ENCODE assay signal across 17 cellular contexts in the genomic region with DNA sequence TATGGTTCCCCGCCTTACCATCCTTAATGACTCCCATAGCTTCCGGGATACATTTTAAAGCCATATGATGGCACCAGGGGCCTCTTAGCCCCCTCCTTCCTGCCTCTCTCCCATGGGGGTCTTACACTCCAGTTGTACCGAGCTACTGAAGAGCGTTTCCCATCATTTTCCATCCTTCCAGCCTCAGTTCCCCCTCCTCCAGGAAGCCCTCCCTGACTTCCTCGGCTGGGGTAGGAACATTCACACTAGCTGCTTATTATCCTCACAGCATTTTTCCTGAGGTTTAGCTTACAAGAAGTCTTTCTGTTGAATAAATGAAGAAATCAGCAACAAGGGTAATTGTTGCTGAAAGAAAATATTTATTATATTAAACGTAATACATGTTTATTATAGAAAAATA. TPM values are rescaled to one million over a fixed set of nuclear protein-coding genes. Genes with fewer than 3 reads are reported as not detected.
DNase-seq lines count a peak whose midpoint lies in the region; ATAC-seq, FAIRE-seq and TF ChIP-seq lines count a peak whose summit lies in the region.
"Had no signal": no experiment of that assay in that cellular context is flagged by ENCODE, and none has a peak within 500 bp of the region (broad histone marks: within the 10 kb centered on the region; RNA-seq: fewer than 3 reads in every experiment).

No MANE protein-coding gene starts in this region.

- no peak for TF ChIP-seq CTCF in HepG2 (CRISPR knock-in tag; IDR thresholded peaks at IDR 0.05)
- no peak for TF ChIP-seq CTCF in right lobe of liver (IDR thresholded peaks at IDR 0.05)
- TF ChIP-seq CTCF in CD4-positive, alpha-beta T cell (IDR thresholded peaks at IDR 0.05) = no peak

- peak overlapping the region; percentile 57 for H4K8ac ChIP-seq in mesenchymal stem cell (ENCODE audit: low read length)

- intact Hi-C loops in HepG2 (cut with micrococcal nuclease; ENCODE audit: unreplicated experiment) = no loop called here
- intact Hi-C loops in right lobe of liver (cut with DNase I) = no loop called here
- intact Hi-C loops in CD4-positive, alpha-beta T cell (cut with DNase I, micrococcal nuclease) = no loop called here

- peaks cover 51% of the 10 kb centered on the region for H3K4me1 ChIP-seq in HepG2 (ENCODE audit: insufficient read depth, low read length)
- H3K4me1 ChIP-seq in right lobe of liver = peaks cover 0 to 24% (median 10%) of the 10 kb centered on the region in 4 donors
- H3K4me1 ChIP-seq in mesenchymal stem cell (ENCODE audit: control insufficient read depth, insufficient read depth, low read depth, low read length) = peaks cover 29% of the 10 kb centered on the region
- H3K4me1 ChIP-seq in skeletal muscle satellite cell (ENCODE audit: control insufficient read depth, insufficient read depth, low read length) = peaks cover 35% of the 10 kb centered on the region

- ATAC-seq in HepG2 (no peak), right lobe of liver (no peak)
- no peak for ATAC-seq in CD4-positive, alpha-beta T cell (ENCODE audit: poor library complexity)
- ATAC-seq: Panc1 had no signal

- H3K4ac ChIP-seq in mesenchymal stem cell (ENCODE audit: low read depth in 1 of 2, low read length in 2 of 2) = peak overlapping the region in 1 of 2 experiments; percentile 60

- POLR2A ChIA-PET in HepG2 (lab: Yijun Ruan, JAX) = no interaction called here
- POLR2A ChIA-PET in CD4-positive, alpha-beta T cell (lab: Charles Lee) = interaction anchor here (1.3 kb wide), 2 partner anchors 11 to 583 kb away, joined by 3 read pairs; a partner anchor contains a TSS

- H3K27me3 ChIP-seq in HepG2 (ENCODE audit: control insufficient read depth in 1 of 2, insufficient read depth in 2 of 2, low read length in 2 of 2) = no peaks in the 10 kb centered on the region
- H3K27me3 ChIP-seq in right lobe of liver = no peaks in the 10 kb centered on the region
- no peaks in the 10 kb centered on the region for H3K27me3 ChIP-seq in mesenchymal stem cell (ENCODE audit: control insufficient read depth in 1 of 2, insufficient read depth in 1 of 2, low read length in 2 of 2)
- no peaks in the 10 kb centered on the region for H3K27me3 ChIP-seq in skeletal muscle satellite cell (ENCODE audit: control insufficient read depth, insufficient read depth, low read length)
- no peaks in the 10 kb centered on the region for H3K27me3 ChIP-seq in CD4-positive, alpha-beta T cell (ENCODE audit: control insufficient read depth, insufficient read depth, low read length)

- no peak overlapping the region for H3K27ac Mint-ChIP-seq in CD4-positive, alpha-beta T cell

- peak overlapping the region; percentile 70 for H2AK5ac ChIP-seq in mesenchymal stem cell (ENCODE audit: low read length, severe bottlenecking)

- CTCF ChIA-PET in HepG2 (lab: Yijun Ruan, JAX; ENCODE audit: low intra/inter-chr PET ratio, low total read pairs) = no interaction called here
- CTCF ChIA-PET in CD4-positive, alpha-beta T cell (lab: Charles Lee) = interaction anchor here (8.7 kb wide), 1 partner anchor 75 kb away, joined by 101 read pairs; no protein-coding TSS in a partner anchor

- no peak overlapping the region for H3K4me2 ChIP-seq in HepG2 (ENCODE audit: low read depth, low read length)
- H3K4me2 ChIP-seq in mesenchymal stem cell (ENCODE audit: low read length, poor library complexity, severe bottlenecking) = no peak overlapping the region
- no peak overlapping the region for H3K4me2 ChIP-seq in skeletal muscle satellite cell (ENCODE audit: low read length)

- H2AFZ ChIP-seq in HepG2 (ENCODE audit: low read length) (no peak overlapping the region), mesenchymal stem cell (ENCODE audit: low read depth, low read length) (no peak overlapping the region)

- no peak overlapping the region for H2BK120ac ChIP-seq in mesenchymal stem cell (ENCODE audit: low read depth, low read length)

- in situ Hi-C loops in HepG2 (cut with HindIII; ENCODE audit: extremely low pct_ligation_motif_present, low pct_unique_long_range_greater_than_20kb) = no loop called here

- TF ChIP-seq POLR2A in HepG2 (IDR thresholded peaks at IDR 0.05; ENCODE audit: insufficient read depth in 1 of 2, low read depth in 2 of 2, low read length in 2 of 2) (no peak), right lobe of liver (IDR thresholded peaks at IDR 0.05) (no peak)

- TF ChIP-seq RAD21 in HepG2 (CRISPR knock-in tag; IDR thresholded peaks at IDR 0.05) = no peak

- DNase-seq in HepG2 (ENCODE audit: low spot score) (no peak), right lobe of liver (no peak), mesenchymal stem cell (no peak), GOT3 (lab: John Stamatoyannopoulos, UW) (no peak), A172 (ENCODE audit: low spot score) (no peak), cerebellum (ENCODE audit: low spot score) (no peak)
- DNase-seq in CD4-positive, alpha-beta T cell = no peak
- DNase-seq: 8988T, HCEC 1CT, KBM-7, NCI-H1092 treated with DMSO at 0.1 percent for 48 hours, NCI-H1694 treated with DMSO at 0.1 percent for 48 hours, NCI-H446 treated with DMSO at 0.1 percent for 48 hours, NCI-H774, SHP77 had no signal

- no peaks in the 10 kb centered on the region for H3K36me3 Mint-ChIP-seq in CD4-positive, alpha-beta T cell (ENCODE audit: low read depth)

- no TSS peak for BruUV-seq in HepG2 (replicated peaks; lab: Mats Ljungman, UMichigan)

- WGBS in HepG2 (ENCODE audit: low lambda C conversion rate) = 93% methylated on average over 6 of the region's 6 CpGs
- 90% methylated on average over 5 of the region's 6 CpGs for WGBS in right lobe of liver (ENCODE audit: insufficient coverage, low coverage, low lambda C conversion rate, missing lambda C conversion rate)
- 90% methylated on average over 4 of the region's 6 CpGs for WGBS in mesenchymal stem cell

- no peak overlapping the region for H3K27ac ChIP-seq in HepG2 (ENCODE audit: extremely low read length, insufficient read depth, low read length)
- H3K27ac ChIP-seq in right lobe of liver = no peak overlapping the region
- H3K27ac ChIP-seq in mesenchymal stem cell (ENCODE audit: low read length, poor library complexity, severe bottlenecking) = no peak overlapping the region
- H3K27ac ChIP-seq in CD4-positive, alpha-beta T cell (ENCODE audit: low read depth, low read length) = no peak overlapping the region

- peak overlapping the region; percentile 17 for H2BK15ac ChIP-seq in mesenchymal stem cell (ENCODE audit: low read depth, poor library complexity, severe bottlenecking)

- TF ChIP-seq EP300 in HepG2 (IDR thresholded peaks at IDR 0.05; ENCODE audit: low read depth in 2 of 2, low read length in 2 of 2) (no peak), HepG2 (CRISPR knock-in tag; IDR thresholded peaks at IDR 0.05; ENCODE audit: borderline replicate concordance) (no peak)

- no peak overlapping the region for H3K9ac ChIP-seq in HepG2 (ENCODE audit: insufficient read depth, low read depth, low read length)
- H3K9ac ChIP-seq in mesenchymal stem cell (ENCODE audit: low read length) = no peak overlapping the region
- H3K9ac ChIP-seq in skeletal muscle satellite cell (ENCODE audit: low read depth, low read length) = peak overlapping the region; percentile 24

- H2BK12ac ChIP-seq in mesenchymal stem cell (ENCODE audit: low read length in 2 of 2) = no peak overlapping the region

- peaks cover 7% of the 10 kb centered on the region for H3K4me1 Mint-ChIP-seq in CD4-positive, alpha-beta T cell (ENCODE audit: low read depth)

- H3K79me2 ChIP-seq in HepG2 (ENCODE audit: insufficient read depth, low read length) = no peaks in the 10 kb centered on the region

- no peaks in the 10 kb centered on the region for H4K20me1 ChIP-seq in HepG2 (ENCODE audit: insufficient read depth, low read length)

- H3K18ac ChIP-seq in mesenchymal stem cell (ENCODE audit: low read depth in 1 of 2, low read length in 2 of 2) = peak overlapping the region in 1 of 2 experiments; percentile 32

- peaks cover 35% of the 10 kb centered on the region for H3K79me1 ChIP-seq in mesenchymal stem cell (replicated peaks; ENCODE audit: low read length, poor library complexity, severe bottlenecking)

- H4K91ac ChIP-seq in mesenchymal stem cell (ENCODE audit: low read length) = no peak overlapping the region

- no peaks in the 10 kb centered on the region for H3K36me3 ChIP-seq in HepG2 (replicated peaks in 1 of 2; ENCODE audit: control insufficient read depth in 1 of 2, insufficient read depth in 2 of 2, low read length in 2 of 2)
- H3K36me3 ChIP-seq in right lobe of liver = no peaks in the 10 kb centered on the region
- peaks cover 7 to 21% of the 10 kb centered on the region in 2 experiments for H3K36me3 ChIP-seq in mesenchymal stem cell (ENCODE audit: control insufficient read depth in 1 of 2, insufficient read depth in 2 of 2, low read depth in 1 of 2, low read length in 2 of 2)
- peaks cover 14% of the 10 kb centered on the region for H3K36me3 ChIP-seq in skeletal muscle satellite cell (ENCODE audit: insufficient read depth, low read length)

- no peak overlapping the region for H3K23ac ChIP-seq in mesenchymal stem cell (ENCODE audit: low read length in 2 of 2)

- no peaks in the 10 kb centered on the region for H3K9me3 Mint-ChIP-seq in CD4-positive, alpha-beta T cell

- no peak for FAIRE-seq in HepG2 (lab: Jason Lieb, UNC)

- peaks cover 8% of the 10 kb centered on the region for H3K27me3 Mint-ChIP-seq in CD4-positive, alpha-beta T cell

- H3K9me3 ChIP-seq in HepG2 (ENCODE audit: low read length) (no peaks in the 10 kb centered on the region), right lobe of liver (no peaks in the 10 kb centered on the region), mesenchymal stem cell (ENCODE audit: control insufficient read depth, low read length) (no peaks in the 10 kb centered on the region), skeletal muscle satellite cell (replicated peaks; ENCODE audit: low read length) (no peaks in the 10 kb centered on the region)
- H3K9me3 ChIP-seq in CD4-positive, alpha-beta T cell (ENCODE audit: control insufficient read depth, low read length) = no peaks in the 10 kb centered on the region

- H3K4me3 Mint-ChIP-seq in CD4-positive, alpha-beta T cell = no peak overlapping the region

- H3K14ac ChIP-seq in mesenchymal stem cell (ENCODE audit: low read length in 2 of 2) = no peak overlapping the region

- H3K4me3 ChIP-seq in HepG2 (replicated peaks in 1 of 3; ENCODE audit: insufficient read depth in 1 of 3, low read depth in 2 of 3, low read length in 3 of 3) (no peak overlapping the region), right lobe of liver (no peak overlapping the region), mesenchymal stem cell (ENCODE audit: insufficient read depth in 1 of 2, low read depth in 1 of 2, low read length in 2 of 2) (no peak overlapping the region), skeletal muscle satellite cell (ENCODE audit: low read length) (no peak overlapping the region)

- H2BK5ac ChIP-seq in mesenchymal stem cell (ENCODE audit: low read depth, low read length, poor library complexity, severe bottlenecking) = no peak overlapping the region

RNA-seq across cellular contexts. Expression of a gene that starts 41.1 kb away (rescaled TPM):
- total RNA-seq in HepG2 (2016; rRNA removed; fragmentation: Illumina TruSeq; extraction: Trizol) (15.9 and 22.0 TPM in 2 replicates), right lobe of liver (10 to 100 TPM; 29.4 to 56.3 (median 49.7) TPM), cerebellum (33.8 TPM)
- 11.0 and 11.2 TPM in 2 replicates for total RNA-seq in HepG2 (2016; cell fraction: cytosol; rRNA removed; fragmentation: Illumina TruSeq; extraction: Trizol; ENCODE audit: low read depth)
- 15.6 and 24.6 TPM in 2 replicates for total RNA-seq in HepG2 (2016; cell fraction: insoluble cytoplasmic fraction; rRNA removed; fragmentation: Illumina TruSeq; extraction: Trizol)
- 18.1 and 18.4 TPM in 2 replicates for total RNA-seq in HepG2 (2016; cell fraction: membrane; rRNA removed; fragmentation: Illumina TruSeq; extraction: Trizol)
- total RNA-seq in HepG2 (2016; cell fraction: nucleus; rRNA removed; fragmentation: Illumina TruSeq; extraction: Trizol) = 31.0 and 33.7 TPM in 2 replicates
- polyA plus RNA-seq in HepG2 (2011; rRNA removed) = 31.2 and 40.5 TPM in 2 replicates
- polyA plus RNA-seq in HepG2 (2011; cell fraction: cytosol; rRNA removed) = 19.8 and 25.0 TPM in 2 replicates
- polyA plus RNA-seq in HepG2 (2011; cell fraction: nucleus; rRNA removed) = 43.1 TPM in 2 replicates
- 48.6 and 68.2 TPM in 2 replicates for polyA plus RNA-seq in HepG2 (2012)
- polyA plus RNA-seq in HepG2 (2016; cell fraction: cytosol; fragmentation: Illumina TruSeq; extraction: Trizol; ENCODE audit: low read depth) = 5.6 and 6.5 TPM in 2 replicates
- polyA plus RNA-seq in HepG2 (2016; cell fraction: insoluble cytoplasmic fraction; fragmentation: Illumina TruSeq; extraction: Trizol; ENCODE audit: low read depth) = 43.3 and 43.5 TPM in 2 replicates
- 10.6 and 13.6 TPM in 2 replicates for polyA plus RNA-seq in HepG2 (2016; cell fraction: membrane; fragmentation: Illumina TruSeq; extraction: Trizol; ENCODE audit: low read depth)
- polyA plus RNA-seq in HepG2 (2016; cell fraction: nucleus; fragmentation: Illumina TruSeq; extraction: Trizol; ENCODE audit: insufficient read depth, low read depth) = 55.6 and 61.1 TPM in 2 replicates
- polyA minus RNA-seq in HepG2 (2011; rRNA and poly(A)+ RNA removed; ENCODE audit: low replicate concordance) = 26.4 and 35.1 TPM in 2 replicates
- polyA minus RNA-seq in HepG2 (2011; cell fraction: cytosol; rRNA and poly(A)+ RNA removed) = 26.2 and 26.7 TPM in 2 replicates
- polyA minus RNA-seq in HepG2 (2011; cell fraction: nucleus; rRNA and poly(A)+ RNA removed) = 97.5 and 100 TPM in 2 replicates
- polyA plus RNA-seq in mesenchymal stem cell (2013, experiment 1 of 2) = 111 TPM
- 106 TPM for polyA plus RNA-seq in mesenchymal stem cell (2013, experiment 2 of 2)
- 41.6 and 46.3 TPM in 2 replicates for total RNA-seq in skeletal muscle satellite cell (2012; rRNA removed)
- 62.0 and 73.3 TPM in 2 replicates for total RNA-seq in A172 (2014; rRNA removed; shearing (Covaris generic))
- 100 to 1,000 TPM; 157 to 161 TPM for total RNA-seq in CD4-positive, alpha-beta T cell
